1 cellular context compared by ENCODE assay signal in the genomic region with DNA sequence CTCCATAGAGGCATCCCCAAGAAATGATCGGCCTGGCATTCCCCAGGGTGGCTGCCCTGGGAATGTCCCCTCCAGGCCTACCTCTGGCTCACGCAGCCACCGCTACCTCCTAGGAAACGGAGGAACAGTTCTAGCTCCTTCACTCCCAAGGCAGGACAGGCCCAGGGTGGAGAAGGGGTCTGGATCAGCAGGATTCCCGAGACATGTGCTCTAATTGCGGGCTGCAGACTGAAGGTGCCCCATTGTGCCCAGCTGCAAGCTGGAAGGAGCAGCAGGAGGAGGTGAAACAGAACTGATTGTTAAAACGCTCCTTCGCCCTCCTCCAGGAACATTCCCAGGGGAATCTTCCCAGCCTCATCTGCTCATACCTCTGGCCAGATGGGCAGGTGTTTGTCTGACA.
TF ChIP-seq lines count a peak whose summit lies in the region.

No MANE protein-coding gene starts in this region.

TF ChIP-seq in GM23338, 12 proteins besides CTCF, POLR2A, EP300 and RAD21 (continued from another document):
- TF ChIP-seq NANOG (IDR thresholded peaks at IDR 0.05; ENCODE audit: borderline replicate concordance), result no peak
- no peak for TF ChIP-seq ZNF114 (CRISPR knock-in tag; IDR thresholded peaks at IDR 0.05)
